2 cellular contexts compared by ENCODE assay signal in genomic region chr10:124230586-124231187, GRCh38.
TF ChIP-seq lines count a peak whose summit lies in the region.

No MANE protein-coding gene starts in this region.

TF ChIP-seq in HepG2, 621 proteins besides CTCF, POLR2A, EP300 and RAD21:
- TF ChIP-seq SMARCC2 (IDR thresholded peaks at IDR 0.05): no peak
- TF ChIP-seq MNT (IDR thresholded peaks at IDR 0.05): peak; percentile 88

TF ChIP-seq in H1, 55 proteins besides CTCF, POLR2A, EP300 and RAD21:
- no peak for TF ChIP-seq POLR2AphosphoS5 (IDR thresholded peaks at IDR 0.05; ENCODE audit: low read depth, low read length)
- TF ChIP-seq CREB1 (IDR thresholded peaks at IDR 0.05): no peak
- TF ChIP-seq BACH1 (IDR thresholded peaks at IDR 0.05; ENCODE audit: low read length): no peak
- TF ChIP-seq SRF (IDR thresholded peaks at IDR 0.05; ENCODE audit: low read depth, low read length): no peak
- no peak for TF ChIP-seq RFX5 (IDR thresholded peaks at IDR 0.05; ENCODE audit: borderline replicate concordance, low read depth, low read length)
- no peak for TF ChIP-seq SAP30 (IDR thresholded peaks at IDR 0.05; ENCODE audit: insufficient read depth, insufficient replicate concordance, low read length)
- TF ChIP-seq CHD7 (IDR thresholded peaks at IDR 0.05; ENCODE audit: insufficient replicate concordance, low read length): no peak
- TF ChIP-seq TEAD4 (IDR thresholded peaks at IDR 0.05; ENCODE audit: low read depth, low read length): no peak
- no peak for TF ChIP-seq SIRT6 (IDR thresholded peaks at IDR 0.05; ENCODE audit: low read length)
- no peak for TF ChIP-seq SP1 (IDR thresholded peaks at IDR 0.05; ENCODE audit: low read depth, low read length)
- no peak for TF ChIP-seq ASH2L (IDR thresholded peaks at IDR 0.05; ENCODE audit: low read length)
- no peak for TF ChIP-seq BRCA1 (IDR thresholded peaks at IDR 0.05; ENCODE audit: low read depth, low read length)
- TF ChIP-seq ZNF274 (IDR thresholded peaks at IDR 0.05; ENCODE audit: borderline replicate concordance, extremely low read depth, low read length): no peak
- TF ChIP-seq SUZ12 (IDR thresholded peaks at IDR 0.05; ENCODE audit: low read length): no peak
- no peak for TF ChIP-seq SP4 (IDR thresholded peaks at IDR 0.05; ENCODE audit: low read length)
